In the genomic region with DNA sequence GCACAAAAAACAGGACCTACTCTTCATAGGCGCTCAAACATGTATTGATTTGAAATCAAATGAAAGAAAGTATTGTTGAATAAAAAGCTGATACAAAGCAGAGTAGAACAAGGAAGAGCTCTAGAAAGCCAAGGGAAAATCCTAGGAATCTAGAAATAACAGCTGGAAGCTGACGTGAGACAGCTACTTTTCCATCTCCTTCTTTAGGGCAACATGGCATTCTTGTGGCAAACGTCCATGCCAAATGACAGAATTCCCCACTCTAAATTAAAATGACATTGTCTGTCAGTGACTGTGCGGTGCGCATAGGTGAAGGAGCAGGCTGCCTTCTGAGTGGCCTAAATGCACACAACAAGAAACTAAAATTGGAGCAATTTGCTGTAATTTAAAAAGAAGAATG, we compare ENCODE assay signal across 33 cellular contexts.
"Had no signal": no experiment of that assay in that cellular context is flagged by ENCODE, and none has a peak within 500 bp of the region (broad histone marks: within the 10 kb centered on the region; RNA-seq: fewer than 3 reads in every experiment).

No MANE protein-coding gene starts in this region.

- H3K9ac ChIP-seq: parathyroid adenoma had no signal

- H3K4me3 Mint-ChIP-seq: naive thymus-derived CD4-positive, alpha-beta T cell; natural killer cell; nephron; neural crest cell; stimulated activated memory B cell treated with anti-CD40 and anti-IgM and Interleukin-4, amounts not matched to agents 10 μg/mL and 1 μg/mL and 100 μg/mL, for 72 hours; stimulated activated naive CD8-positive, alpha-beta T cell treated with anti-CD3 and anti-CD28 coated beads, Interleukin-15, amount 100 ng/mL, for 72 hours; type B pancreatic cell had no signal

- DNase-seq: naive thymus-derived CD4-positive, alpha-beta T cell; natural killer cell; occipital lobe; ovary; posterior cingulate gyrus; psoas muscle; right cardiac atrium; right lobe of liver; sigmoid colon; spleen; stimulated activated CD4-positive, alpha-beta T cell treated with anti-CD3 and anti-CD28 coated beads, Interleukin-12 subunit alpha, Interleukin-12 subunit beta, amount 100 ng/mL, for 4 hours; stimulated activated CD4-positive, alpha-beta T cell treated with anti-CD3 and anti-CD28 coated beads, Interleukin-1b, Interleukin-23, amount 100 ng/mL, for 48 hours; stimulated activated CD4-positive, alpha-beta T cell treated with anti-CD3 and anti-CD28 coated beads, Interleukin-4, amount 100 ng/mL, for 1 hour; stimulated activated CD4-positive, alpha-beta T cell treated with anti-CD3 and anti-CD28 coated beads, Interleukin-4, amount 100 ng/mL, for 4 hours; stimulated activated CD8-positive, alpha-beta memory T cell treated with anti-CD3 and anti-CD28 coated beads, Interleukin-4, amount 100 ng/mL, for 48 hours; stimulated activated naive CD4-positive, alpha-beta T cell; stimulated activated naive CD8-positive, alpha-beta T cell treated with anti-CD3 and anti-CD28 coated beads, Interleukin-15, amount 100 ng/mL, for 72 hours; stimulated activated naive CD8-positive, alpha-beta T cell treated with anti-CD3 and anti-CD28 coated beads, Interleukin-15, Interleukin-2, amounts not matched to agents 100 U/mL and 50 U/mL, for 24 hours; substantia nigra; testis; tibial artery; transverse colon; upper lobe of right lung; uterus had no signal

- H3K27ac ChIP-seq: ovary, parathyroid adenoma, psoas muscle, right lobe of liver, sigmoid colon, skin epidermis, spleen, suprapubic skin, testis, tibial artery, transverse colon, upper lobe of right lung, uterus had no signal

- H3K36me3 ChIP-seq: ovary, right lobe of liver, sigmoid colon, spleen, suprapubic skin, tibial artery, transverse colon, upper lobe of right lung, uterus had no signal

- H3K4me3 ChIP-seq: ovary, psoas muscle, right lobe of liver, sigmoid colon, skin epidermis, smooth muscle cell, spleen, suprapubic skin, testis, tibial artery, transverse colon, upper lobe of right lung, uterus had no signal

- H3K4me1 Mint-ChIP-seq: naive thymus-derived CD4-positive, alpha-beta T cell; natural killer cell; nephron; stimulated activated memory B cell treated with anti-CD40 and anti-IgM and Interleukin-4, amounts not matched to agents 10 μg/mL and 1 μg/mL and 100 μg/mL, for 72 hours; stimulated activated naive CD8-positive, alpha-beta T cell treated with anti-CD3 and anti-CD28 coated beads, Interleukin-15, amount 100 ng/mL, for 72 hours had no signal

- H3K79me2 ChIP-seq: parathyroid adenoma had no signal

- H3K4me1 ChIP-seq: parathyroid adenoma, psoas muscle, right lobe of liver, sigmoid colon, spleen, suprapubic skin, testis, tibial artery, transverse colon, upper lobe of right lung, uterus had no signal

- H3K36me3 Mint-ChIP-seq: naive thymus-derived CD4-positive, alpha-beta T cell; natural killer cell; stimulated activated memory B cell treated with anti-CD40 and anti-IgM and Interleukin-4, amounts not matched to agents 10 μg/mL and 1 μg/mL and 100 μg/mL, for 72 hours; type B pancreatic cell had no signal

- H3K9me3 ChIP-seq: ovary, psoas muscle, right lobe of liver, sigmoid colon, spleen, suprapubic skin, testis, tibial artery, transverse colon, upper lobe of right lung, uterus had no signal

- H3K4me2 ChIP-seq: smooth muscle cell had no signal

- H3K27ac Mint-ChIP-seq: naive thymus-derived CD4-positive, alpha-beta T cell; natural killer cell; nephron; progenitor cell of endocrine pancreas; stimulated activated memory B cell treated with anti-CD40 and anti-IgM and Interleukin-4, amounts not matched to agents 10 μg/mL and 1 μg/mL and 100 μg/mL, for 72 hours; stimulated activated naive CD8-positive, alpha-beta T cell treated with anti-CD3 and anti-CD28 coated beads, Interleukin-15, amount 100 ng/mL, for 72 hours; type B pancreatic cell had no signal

- H2AFZ ChIP-seq: parathyroid adenoma had no signal

- H3K27me3 ChIP-seq: ovary, right lobe of liver, sigmoid colon, spleen, suprapubic skin, testis, tibial artery, transverse colon, upper lobe of right lung, uterus had no signal

- H3K9me3 Mint-ChIP-seq: nephron; stimulated activated memory B cell treated with anti-CD40 and anti-IgM and Interleukin-4, amounts not matched to agents 10 μg/mL and 1 μg/mL and 100 μg/mL, for 72 hours; stimulated activated naive CD8-positive, alpha-beta T cell treated with anti-CD3 and anti-CD28 coated beads, Interleukin-15, amount 100 ng/mL, for 72 hours; type B pancreatic cell had no signal

- H3K27me3 Mint-ChIP-seq: progenitor cell of endocrine pancreas; stimulated activated memory B cell treated with anti-CD40 and anti-IgM and Interleukin-4, amounts not matched to agents 10 μg/mL and 1 μg/mL and 100 μg/mL, for 72 hours; stimulated activated naive CD8-positive, alpha-beta T cell treated with anti-CD3 and anti-CD28 coated beads, Interleukin-15, amount 100 ng/mL, for 72 hours; type B pancreatic cell had no signal
